Comparison of ENCODE assay signal across 13 cellular contexts in the genomic region with DNA sequence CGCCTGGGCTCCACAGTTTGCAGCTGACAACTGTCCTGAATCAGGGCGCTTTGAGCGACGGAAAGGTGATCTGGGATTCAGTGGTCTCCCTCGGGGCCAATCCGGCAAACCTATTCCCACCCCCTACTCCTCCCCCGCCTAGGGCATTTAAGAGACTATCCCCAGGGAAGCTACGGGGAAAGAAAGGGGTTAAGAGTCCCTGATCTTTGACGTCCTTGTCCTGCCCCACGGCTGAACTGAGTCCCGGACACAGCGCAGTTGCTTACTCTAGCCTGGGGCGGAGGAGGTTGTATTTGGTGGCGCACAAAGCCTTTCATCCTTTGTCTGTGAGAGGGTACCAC. TPM values are rescaled to one million over a fixed set of nuclear protein-coding genes. Genes with fewer than 3 reads are reported as not detected.
A peak's percentile ranks its signal among the peaks of the same experiment; 100 is the strongest.
DNase-seq lines count a peak whose midpoint lies in the region; ATAC-seq, FAIRE-seq and TF ChIP-seq lines count a peak whose summit lies in the region.
"Had no signal": no experiment of that assay in that cellular context is flagged by ENCODE, and none has a peak within 500 bp of the region (broad histone marks: within the 10 kb centered on the region; RNA-seq: fewer than 3 reads in every experiment).

No MANE protein-coding gene starts in this region.

- H3K36me3 ChIP-seq in neural cell (ENCODE audit: insufficient read depth, low read length), result no peaks in the 10 kb centered on the region

- no peaks in the 10 kb centered on the region for H4K20me1 ChIP-seq in neural cell (ENCODE audit: insufficient read depth)

- no peak for TF ChIP-seq POLR2A in GM12891 (IDR thresholded peaks at IDR 0.05; ENCODE audit: low read depth, low read length)

- peaks cover 3% of the 10 kb centered on the region for H3K79me2 ChIP-seq in neural cell (replicated peaks; ENCODE audit: insufficient read depth, low read length)

- H3K27me3 ChIP-seq in right cardiac atrium (ENCODE audit: control insufficient read depth, insufficient read depth) (no peaks in the 10 kb centered on the region), neural cell (ENCODE audit: insufficient read depth, low read depth, low read length) (peaks cover 63% of the 10 kb centered on the region)

- no peak for TF ChIP-seq EP300 in neural cell (conservative IDR thresholded peaks at IDR 0.05; ENCODE audit: poor library complexity, severe bottlenecking)

- H3K9me3 ChIP-seq in right cardiac atrium (ENCODE audit: control insufficient read depth, low read length), result no peaks in the 10 kb centered on the region
- no peaks in the 10 kb centered on the region for H3K9me3 ChIP-seq in neural cell (ENCODE audit: low read length)

- H3K9me2 ChIP-seq in neural cell (ENCODE audit: insufficient read depth, low read length), result no peaks in the 10 kb centered on the region

- intact Hi-C loops in right cardiac atrium (cut with DNase I), result no loop called here
- intact Hi-C loops in left ventricle myocardium superior (cut with micrococcal nuclease), result no loop called here

- H3K4me2 ChIP-seq in neural cell (ENCODE audit: low read length), result no peak overlapping the region

- no peaks in the 10 kb centered on the region for H3K4me1 ChIP-seq in right cardiac atrium (ENCODE audit: control insufficient read depth, insufficient read depth, low read length)

- DNase-seq in right cardiac atrium (peak in 1 of 3 donors; percentile 33), left ventricle myocardium superior (no peak), fibroblast of villous mesenchyme (ENCODE audit: low read depth) (peak; percentile 7), GM12891 (ENCODE audit: insufficient read length, low spot score) (no peak), NCI-H128 (lab: John Stamatoyannopoulos, UW; ENCODE audit: unreplicated experiment) (no peak), HTR-8/SVneo (ENCODE audit: insufficient read length, low spot score) (no peak), DMS153 treated with DMSO at 0.1 percent for 48 hours (lab: John Stamatoyannopoulos, UW; ENCODE audit: unreplicated experiment) (no peak)
- DNase-seq: activated CD8-positive, alpha-beta memory T cell treated with anti-CD3 and anti-CD28 coated beads, Interleukin-2, amount 50 U/mL, for 4 hours; GDM1; NCI-H2081; stimulated activated CD4-positive, alpha-beta T cell treated with anti-CD3 and anti-CD28 coated beads, Interleukin-12 subunit alpha, Interleukin-12 subunit beta, amount 100 ng/mL, for 4 hours had no signal

- H3K4me3 ChIP-seq in right cardiac atrium (ENCODE audit: low read length), result peak overlapping the region; percentile 63
- H3K4me3 ChIP-seq in fibroblast of villous mesenchyme (ENCODE audit: low read depth, low read length), result peak overlapping the region; percentile 61
- H3K4me3 ChIP-seq in neural cell (ENCODE audit: low read length), result peak overlapping the region; percentile 8
- H3K4me3 ChIP-seq: K562 had no signal

- no peak for FAIRE-seq in GM12891 (lab: Jason Lieb, UNC)
- FAIRE-seq in HTR-8/SVneo (lab: Jason Lieb, UNC), result no peak
- FAIRE-seq: K562 had no signal

- H2AFZ ChIP-seq in neural cell (ENCODE audit: low read depth, low read length), result no peak overlapping the region

- TF ChIP-seq CTCF in fibroblast of villous mesenchyme (IDR thresholded peaks at IDR 0.05; ENCODE audit: insufficient read depth, low read depth, low read length) (no peak), neural cell (IDR thresholded peaks at IDR 0.05; ENCODE audit: poor library complexity, severe bottlenecking) (no peak)

- no peak for TF ChIP-seq RAD21 in neural cell (conservative IDR thresholded peaks at IDR 0.05)

- H3K27ac ChIP-seq in right cardiac atrium (ENCODE audit: low read length) (no peak overlapping the region), neural cell (ENCODE audit: low read length) (no peak overlapping the region)

- H3K9ac ChIP-seq in neural cell (ENCODE audit: low read length), result no peak overlapping the region

- ATAC-seq in right cardiac atrium, result no peak
- no peak for ATAC-seq in left ventricle myocardium superior
- ATAC-seq: K562 had no signal

- WGBS in right cardiac atrium, result 10% methylated on average over 14 of the region's 14 CpGs

- no peaks in the 10 kb centered on the region for H3F3A ChIP-seq in neural cell (ENCODE audit: insufficient read depth, low read length, poor library complexity, severe bottlenecking)

TF ChIP-seq in neural cell, 6 proteins besides CTCF, POLR2A, EP300 and RAD21:
- TF ChIP-seq TAF1 (IDR thresholded peaks at IDR 0.05; ENCODE audit: low read depth) (no peak), MXI1 (conservative IDR thresholded peaks at IDR 0.05; ENCODE audit: poor library complexity, severe bottlenecking) (no peak), SMC3 (conservative IDR thresholded peaks at IDR 0.05; ENCODE audit: poor library complexity) (no peak)
TF ChIP-seq in neural cell: peak in this region for 0.

TF ChIP-seq in GM12891, 5 proteins besides CTCF, POLR2A, EP300 and RAD21:
- TF ChIP-seq SPI1 (IDR thresholded peaks at IDR 0.05; ENCODE audit: low read depth, low read length) (no peak), TAF1 (IDR thresholded peaks at IDR 0.05; ENCODE audit: low read depth, low read length) (no peak), POU2F2 (IDR thresholded peaks at IDR 0.05; ENCODE audit: low read depth, low read length) (no peak), PAX5 (IDR thresholded peaks at IDR 0.05; ENCODE audit: insufficient read depth, low read length, severe bottlenecking) (no peak), POLR2AphosphoS5 (IDR thresholded peaks at IDR 0.05; ENCODE audit: low read depth, low read length) (no peak)

RNA-seq across cellular contexts. Expression of a gene that starts 3.4 kb away (rescaled TPM):
- total RNA-seq in right cardiac atrium (1 to 10 TPM in 2 of 4 donors, under 1 TPM in 2; 0.57 to 3.4 (median 1.1) TPM), left ventricle myocardium superior (7.0 TPM), fibroblast of villous mesenchyme (0.64 and 5.6 TPM in 2 replicates)
- polyA plus RNA-seq in right cardiac atrium (0.54 TPM), neural cell (0.54 and 0.77 TPM in 2 replicates)
- polyA minus RNA-seq in neural cell, result 3.2 and 3.8 TPM in 2 replicates
- polyA plus RNA-seq in GM12891 (2012; ENCODE audit: low read depth, missing spikeins), result not detected
- total RNA-seq: K562 had no signal
- polyA plus RNA-seq: K562 had no signal

Comparison
In these comparisons a context has a peak if more than half of its experiments do, and no peak if none do; other contexts are left out.
1. H3K4me3 ChIP-seq: peak in every context shown above with its lines; median percentile 63 in right cardiac atrium; 61 in fibroblast of villous mesenchyme; 8 in neural cell.